Comparison of ENCODE assay signal across 8 cellular contexts in genomic region chr6:138115877-138116660, GRCh38. TPM values are rescaled to one million over a fixed set of nuclear protein-coding genes. Genes with fewer than 3 reads are reported as not detected.
DNase-seq lines count a peak whose midpoint lies in the region; ATAC-seq and TF ChIP-seq lines count a peak whose summit lies in the region.

No MANE protein-coding gene starts in this region.

- H3K23ac ChIP-seq in neuronal stem cell (ENCODE audit: low read depth, low read length, poor library complexity): no peak overlapping the region

- CTCF ChIA-PET in CD8-positive, alpha-beta T cell (lab: Charles Lee): interaction anchor here (0.6 to 7.8 kb wide), 40 partner anchors 8 to 1257 kb away, joined by 3 to 101 read pairs (median 4); no protein-coding TSS in a partner anchor

- H2AFZ ChIP-seq in neuronal stem cell (ENCODE audit: low read length): peak overlapping the region; percentile 2

- H2BK5ac ChIP-seq in neuronal stem cell (ENCODE audit: low read length): no peak overlapping the region

- no peaks in the 10 kb centered on the region for H3K79me1 ChIP-seq in neuronal stem cell (ENCODE audit: low read depth, low read length)

- no peaks in the 10 kb centered on the region for H3K4me1 ChIP-seq in CD8-positive, alpha-beta T cell (ENCODE audit: insufficient read depth, low read length)
- no peaks in the 10 kb centered on the region for H3K4me1 ChIP-seq in neuronal stem cell (ENCODE audit: control insufficient read depth in 2 of 2, insufficient read depth in 1 of 2, low read depth in 1 of 2, low read length in 2 of 2)

- no peaks in the 10 kb centered on the region for H3K36me3 ChIP-seq in CD8-positive, alpha-beta T cell (ENCODE audit: insufficient read depth, low read length)
- H3K36me3 ChIP-seq in neuronal stem cell (replicated peaks in 1 of 2; ENCODE audit: control insufficient read depth in 2 of 2, insufficient read depth in 2 of 2, low read length in 2 of 2): no peaks in the 10 kb centered on the region

- no peak overlapping the region for H2BK12ac ChIP-seq in neuronal stem cell (ENCODE audit: low read length)

- no peak overlapping the region for H3K4me3 Mint-ChIP-seq in CD8-positive, alpha-beta T cell

- no peaks in the 10 kb centered on the region for H3K9me3 ChIP-seq in CD8-positive, alpha-beta T cell (ENCODE audit: low read length)
- no peaks in the 10 kb centered on the region for H3K9me3 ChIP-seq in neuronal stem cell (replicated peaks in 1 of 2; ENCODE audit: control insufficient read depth in 2 of 2, insufficient read depth in 1 of 2, low read depth in 1 of 2, low read length in 2 of 2)

- peak; percentile 83 for ATAC-seq in CD8-positive, alpha-beta T cell
- no peak for ATAC-seq in GM19463 (IDR thresholded peaks at IDR 0.05; ENCODE audit: unreplicated experiment)

- no peaks in the 10 kb centered on the region for H3K36me3 Mint-ChIP-seq in CD8-positive, alpha-beta T cell

- H2BK15ac ChIP-seq in neuronal stem cell (ENCODE audit: low read length): no peak overlapping the region

- no peak overlapping the region for H3K4me3 ChIP-seq in CD8-positive, alpha-beta T cell (ENCODE audit: low read depth, low read length)
- H3K4me3 ChIP-seq in fibroblast of the aortic adventitia (ENCODE audit: low read depth, low read length) (no peak overlapping the region), neuronal stem cell (ENCODE audit: low read length in 2 of 2) (no peak overlapping the region)

- no peak overlapping the region for H4K91ac ChIP-seq in neuronal stem cell (ENCODE audit: low read depth, low read length, poor library complexity)

- peaks cover 25% of the 10 kb centered on the region for H3K27me3 Mint-ChIP-seq in CD8-positive, alpha-beta T cell (ENCODE audit: low read depth)

- WGBS in neuronal stem cell (ENCODE audit: extremely low coverage in 2 of 2, insufficient read length in 2 of 2, insufficient replicate concordance in 1 of 2), 2 donors: no CpG with 5 or more reads among the region's 13 CpGs

- no peak overlapping the region for H3K9ac ChIP-seq in neuronal stem cell (ENCODE audit: low read depth, low read length, poor library complexity)

- H2AK5ac ChIP-seq in neuronal stem cell (ENCODE audit: low read depth, low read length): no peak overlapping the region

- H3K4me2 ChIP-seq in neuronal stem cell (ENCODE audit: insufficient read depth, low read length, poor library complexity, severe bottlenecking): no peak overlapping the region

- TF ChIP-seq CTCF in CD8-positive, alpha-beta T cell (IDR thresholded peaks at IDR 0.05): peak; percentile 90
- peak; percentile 56 for TF ChIP-seq CTCF in fibroblast of the aortic adventitia (IDR thresholded peaks at IDR 0.05; ENCODE audit: insufficient read depth, low read length)

- intact Hi-C loops in CD8-positive, alpha-beta T cell (cut with DNase I, micrococcal nuclease): loop anchor here (1.0 to 10.0 kb wide), 12 partner anchors 171 to 869 kb away; partner anchors contain the start of genes HEBP2 (in 1 of the 2) and REPS1 (in 1 of the 2)

- DNase-seq in CD8-positive, alpha-beta T cell: peak in 6 of 7 experiments; percentile 9 to 57 (median 37)
- DNase-seq in GM19240 (ENCODE audit: insufficient read length, low spot score): peak; percentile 45
- peak; percentile 53 for DNase-seq in HT1080 (ENCODE audit: low read depth)
- DNase-seq in NOMO-1 treated with DMSO at 0.1 percent for 48 hours (lab: John Stamatoyannopoulos, UW; ENCODE audit: unreplicated experiment): peak; percentile 66
- DNase-seq in activated T-cell treated with anti-CD3 and anti-CD28 coated beads, Interleukin-2, amount 50 U/mL, for 48 hours: peak; percentile 39
- peak; percentile 82 for DNase-seq in fibroblast of the aortic adventitia (ENCODE audit: low read depth)
- peak; percentile 54 for DNase-seq in neuronal stem cell (ENCODE audit: low spot score)

- H3K4me1 Mint-ChIP-seq in CD8-positive, alpha-beta T cell (ENCODE audit: low read depth): peaks cover 4% of the 10 kb centered on the region

- POLR2A ChIA-PET in CD8-positive, alpha-beta T cell (lab: Charles Lee): no interaction called here

- H3K9me3 Mint-ChIP-seq in CD8-positive, alpha-beta T cell: no peaks in the 10 kb centered on the region

- no peak overlapping the region for H4K8ac ChIP-seq in neuronal stem cell (ENCODE audit: low read depth, low read length)

- H3K4ac ChIP-seq in neuronal stem cell (ENCODE audit: low read length): no peak overlapping the region

- no peak overlapping the region for H3K27ac ChIP-seq in CD8-positive, alpha-beta T cell (ENCODE audit: low read depth, low read length)
- no peak overlapping the region for H3K27ac ChIP-seq in neuronal stem cell (replicated peaks; ENCODE audit: low read length)

- no peak overlapping the region for H3K27ac Mint-ChIP-seq in CD8-positive, alpha-beta T cell

- H3K14ac ChIP-seq in neuronal stem cell (ENCODE audit: low read length): no peak overlapping the region

- H3K27me3 ChIP-seq in CD8-positive, alpha-beta T cell (ENCODE audit: insufficient read depth, low read length): no peaks in the 10 kb centered on the region
- peaks cover 0 to 3% (median 0%) of the 10 kb centered on the region in 3 experiments for H3K27me3 ChIP-seq in neuronal stem cell (ENCODE audit: control insufficient read depth in 3 of 3, insufficient read depth in 3 of 3, low read depth in 1 of 3, low read length in 3 of 3)

- no peak overlapping the region for H3K18ac ChIP-seq in neuronal stem cell (ENCODE audit: low read length)

- no peak overlapping the region for H2BK120ac ChIP-seq in neuronal stem cell (ENCODE audit: low read depth, low read length)

RNA-seq across cellular contexts. Expression of gene PERP, which starts 8.8 kb away (rescaled TPM):
- 1 to 10 TPM; 1.6 to 1.9 TPM for total RNA-seq in CD8-positive, alpha-beta T cell
- 39.9 and 60.2 TPM in 2 replicates for total RNA-seq in HT1080 (2014; rRNA removed; shearing (Covaris generic))
- polyA plus RNA-seq in HT1080 (2015; cell fraction: cytosol; rRNA removed): 88.2 and 102 TPM in 2 replicates
- polyA plus RNA-seq in HT1080 (2015; cell fraction: nucleus; rRNA removed): 44.3 and 51.5 TPM in 2 replicates
- 6.3 and 25.0 TPM in 2 replicates for total RNA-seq in fibroblast of the aortic adventitia (ENCODE audit: low replicate concordance)
- polyA plus RNA-seq in neuronal stem cell (2013, experiment 1 of 2): 30.5 TPM
- 31.4 TPM for polyA plus RNA-seq in neuronal stem cell (2013, experiment 2 of 2)

RNA-seq across cellular contexts. Expression of gene ARFGEF3, which starts 45.7 kb away (rescaled TPM):
- not detected for total RNA-seq in CD8-positive, alpha-beta T cell
- 4.1 and 4.5 TPM in 2 replicates for total RNA-seq in HT1080 (2014; rRNA removed; shearing (Covaris generic))
- 2.9 and 4.1 TPM in 2 replicates for polyA plus RNA-seq in HT1080 (2015; cell fraction: cytosol; rRNA removed)
- 5.1 and 5.7 TPM in 2 replicates for polyA plus RNA-seq in HT1080 (2015; cell fraction: nucleus; rRNA removed)
- total RNA-seq in fibroblast of the aortic adventitia (ENCODE audit: low replicate concordance): 0.08 and 0.09 TPM in 2 replicates
- 1.4 TPM for polyA plus RNA-seq in neuronal stem cell (2013, experiment 1 of 2)
- 1.4 TPM for polyA plus RNA-seq in neuronal stem cell (2013, experiment 2 of 2)
